8 cellular contexts compared by ENCODE assay signal in the genomic region with DNA sequence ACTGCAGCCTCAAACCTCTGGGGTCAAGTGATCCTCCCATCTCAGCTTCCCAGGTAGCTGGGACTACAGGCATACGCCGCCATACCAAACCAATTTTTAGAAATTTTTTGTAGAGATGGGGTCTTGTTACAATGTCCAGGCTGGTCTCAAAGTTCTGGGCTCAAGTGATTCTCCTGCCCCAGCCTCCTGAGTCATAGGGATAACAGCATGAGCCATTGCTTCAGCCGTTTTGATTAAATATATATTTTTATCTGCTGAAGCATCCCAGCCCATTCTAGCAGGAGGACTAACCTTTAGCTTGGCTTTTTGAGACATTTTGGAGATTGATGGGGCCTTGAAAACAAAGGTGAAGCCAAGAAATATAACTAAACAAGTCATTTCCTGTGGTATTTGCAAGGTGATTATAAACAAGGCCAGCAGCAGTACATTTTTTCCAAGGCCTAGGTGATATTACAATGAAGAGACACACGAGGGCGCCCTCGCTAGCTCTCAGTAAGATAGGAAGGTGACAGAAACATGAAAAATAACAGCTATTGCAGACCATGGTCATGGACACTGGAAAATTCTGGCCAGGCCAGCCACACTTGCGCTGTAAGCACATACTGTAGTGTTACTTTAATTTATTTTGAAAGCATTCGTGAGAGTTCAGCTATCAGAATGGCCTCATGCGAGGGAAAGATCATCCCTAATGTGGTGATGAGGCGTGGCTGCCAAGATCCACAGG.
DNase-seq lines count a peak whose midpoint lies in the region; ATAC-seq and TF ChIP-seq lines count a peak whose summit lies in the region.

No MANE protein-coding gene starts in this region.

- peaks cover 68% of the 10 kb centered on the region for H3K36me3 Mint-ChIP-seq in activated T-helper 17 cell treated with anti-CD3 and anti-CD28 coated beads, Interleukin-2, amount 50 U/mL, for 72 hours (ENCODE audit: low read depth)

- DNase-seq in LoVo (ENCODE audit: low spot score), result peak; percentile 34
- peak; percentile 67 for DNase-seq in RWPE1 (ENCODE audit: low spot score)
- peak; percentile 27 to 58 for DNase-seq in foreskin keratinocyte
- DNase-seq in posterior cingulate gyrus, result peak in 7 of 10 donors; percentile 24 to 83 (median 41)
- peak; percentile 71 for DNase-seq in ureter (ENCODE audit: low spot score)

- H3K27ac ChIP-seq in RWPE1, result peak overlapping the region; percentile 51
- H3K27ac ChIP-seq in foreskin keratinocyte, result no peak overlapping the region

- CTCF ChIA-PET in RWPE1 (lab: Yijun Ruan, JAX), result interaction anchor here (0.5 to 2.1 kb wide), 26 partner anchors 9 to 749 kb away, joined by 3 to 40 read pairs (median 4); no protein-coding TSS in a partner anchor

- H3K4me3 Mint-ChIP-seq in activated T-helper 17 cell treated with anti-CD3 and anti-CD28 coated beads, Interleukin-2, amount 50 U/mL, for 72 hours, result peak overlapping the region; percentile 54

- H3K27me3 Mint-ChIP-seq in activated T-helper 17 cell treated with anti-CD3 and anti-CD28 coated beads, Interleukin-2, amount 50 U/mL, for 72 hours, result no peaks in the 10 kb centered on the region

- POLR2A ChIA-PET in RWPE1 (lab: Yijun Ruan, JAX; ENCODE audit: low non-redundant PET), result no interaction called here

- intact Hi-C loops in posterior cingulate gyrus (cut with DNase I), result loop anchor here (1.0 to 10.0 kb wide), 2 partner anchors 109 to 412 kb away; no protein-coding TSS in a partner anchor

- H3K4me1 ChIP-seq in foreskin keratinocyte, result no peaks in the 10 kb centered on the region

- no peaks in the 10 kb centered on the region for H3K27me3 ChIP-seq in foreskin keratinocyte

- H3K27ac Mint-ChIP-seq in activated T-helper 17 cell treated with anti-CD3 and anti-CD28 coated beads, Interleukin-2, amount 50 U/mL, for 72 hours, result peak overlapping the region; percentile 98

- ATAC-seq in activated T-helper 17 cell treated with anti-CD3 and anti-CD28 coated beads, Interleukin-2, amount 50 U/mL, for 72 hours (replicated peaks), result peak; percentile 89
- ATAC-seq in foreskin keratinocyte (peak; percentile 66), HG03135 (IDR thresholded peaks at IDR 0.05; ENCODE audit: unreplicated experiment) (no peak)

- TF ChIP-seq CTCF in GM12872 (IDR thresholded peaks at IDR 0.05; ENCODE audit: insufficient read depth, low read depth, low read length), result peak; percentile 73
- peak; percentile 87 for TF ChIP-seq CTCF in RWPE1 (conservative IDR thresholded peaks at IDR 0.05; ENCODE audit: low read depth)
- peak; percentile 91 for TF ChIP-seq CTCF in foreskin keratinocyte (conservative IDR thresholded peaks at IDR 0.05)

- no peaks in the 10 kb centered on the region for H3K9me3 Mint-ChIP-seq in activated T-helper 17 cell treated with anti-CD3 and anti-CD28 coated beads, Interleukin-2, amount 50 U/mL, for 72 hours

- H3K4me1 Mint-ChIP-seq in activated T-helper 17 cell treated with anti-CD3 and anti-CD28 coated beads, Interleukin-2, amount 50 U/mL, for 72 hours, result peaks cover 16% of the 10 kb centered on the region
